8 cellular contexts compared by ENCODE assay signal in the genomic region with DNA sequence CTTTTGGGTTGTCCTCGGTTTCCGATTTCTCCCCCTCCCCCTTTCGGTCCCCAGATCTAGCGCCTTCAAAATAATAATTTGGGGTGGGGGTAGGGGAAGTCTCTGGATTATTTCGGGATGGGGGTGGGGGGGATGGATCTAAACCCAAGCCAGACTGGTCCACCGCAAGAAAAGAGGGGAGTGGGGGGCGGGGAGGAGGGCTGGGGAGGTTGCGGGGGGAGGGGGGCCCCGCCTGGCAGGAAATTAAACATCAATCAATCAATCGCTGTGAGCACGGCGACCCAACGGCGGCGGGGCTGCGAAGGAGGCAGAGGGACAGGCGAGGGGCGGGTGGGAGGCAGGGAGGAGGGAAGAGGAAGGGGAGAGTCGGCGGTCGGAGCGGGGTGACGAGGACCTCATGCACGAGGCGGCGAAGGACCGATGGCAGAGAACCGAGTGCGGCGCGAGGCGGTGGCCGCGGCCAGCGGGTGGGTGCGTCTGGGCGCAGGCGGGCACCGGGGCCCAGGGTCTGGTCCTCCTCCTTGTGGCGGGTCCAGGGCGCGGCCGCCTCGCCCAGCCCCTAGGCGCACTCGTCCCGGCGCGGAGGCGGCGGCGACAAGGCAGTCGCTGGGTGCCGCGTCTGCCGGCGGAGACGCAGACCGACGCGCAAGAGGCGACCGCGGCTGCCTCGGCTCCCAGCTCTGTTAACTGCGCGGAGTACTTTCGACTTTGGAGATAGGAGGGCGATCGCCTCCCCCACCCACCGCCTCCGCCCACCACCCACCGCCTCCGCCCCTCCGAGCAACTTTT. TPM values are rescaled to one million over a fixed set of nuclear protein-coding genes. Genes with fewer than 3 reads are reported as not detected.
A peak's percentile ranks its signal among the peaks of the same experiment; 100 is the strongest.
DNase-seq lines count a peak whose midpoint lies in the region; ATAC-seq and TF ChIP-seq lines count a peak whose summit lies in the region.

No MANE protein-coding gene starts in this region.

- DNase-seq in AG09309 (ENCODE audit: low read depth) (no peak), SK-N-MC (ENCODE audit: low read depth, low spot score) (no peak), mucosa of descending colon (peak; percentile 63 to 73 (median 72)), 8988T (no peak), putamen (ENCODE audit: low spot score) (no peak)
- DNase-seq in effector memory CD4-positive, alpha-beta T cell, result no peak

- H3K4me3 ChIP-seq in AG09309 (ENCODE audit: control insufficient read depth, low read depth, low read length) (peak overlapping the region; percentile 91), SK-N-MC (peak overlapping the region; percentile 93), mucosa of descending colon (peak overlapping the region; percentile 65)
- H3K4me3 ChIP-seq in effector memory CD4-positive, alpha-beta T cell (ENCODE audit: insufficient read depth, low read depth, low read length, poor library complexity, severe bottlenecking), result peak overlapping the region; percentile 92

- H3K4me1 ChIP-seq in effector memory CD4-positive, alpha-beta T cell (ENCODE audit: control insufficient read depth, insufficient read depth, low read length, poor library complexity, severe bottlenecking), result peaks cover 36% of the 10 kb centered on the region
- peaks cover under 1% of the 10 kb centered on the region for H3K4me1 ChIP-seq in mucosa of descending colon (ENCODE audit: low read depth)

- no peaks in the 10 kb centered on the region for H3K36me3 ChIP-seq in SK-N-MC (ENCODE audit: insufficient read depth, low read length)
- H3K36me3 ChIP-seq in effector memory CD4-positive, alpha-beta T cell (ENCODE audit: control insufficient read depth, insufficient read depth, low read length), result no peaks in the 10 kb centered on the region
- no peaks in the 10 kb centered on the region for H3K36me3 ChIP-seq in mucosa of descending colon (ENCODE audit: low read depth)

- H3K27me3 ChIP-seq in effector memory CD4-positive, alpha-beta T cell (replicated peaks; ENCODE audit: control insufficient read depth, insufficient read depth, low read length, poor library complexity, severe bottlenecking), result peaks cover 76% of the 10 kb centered on the region

- ATAC-seq in GM18511 (IDR thresholded peaks at IDR 0.05; ENCODE audit: unreplicated experiment) (peak; percentile 24), HG03571 (IDR thresholded peaks at IDR 0.05; ENCODE audit: unreplicated experiment) (peak; percentile 23), mucosa of descending colon (peak; percentile 13)

- no peak overlapping the region for H3K27ac ChIP-seq in SK-N-MC
- H3K27ac ChIP-seq in effector memory CD4-positive, alpha-beta T cell (ENCODE audit: insufficient read depth, low read length, poor library complexity, severe bottlenecking), result no peak overlapping the region

- H3K9ac ChIP-seq in SK-N-MC (ENCODE audit: insufficient read length), result no peak overlapping the region

- no peaks in the 10 kb centered on the region for H3K9me3 ChIP-seq in SK-N-MC (ENCODE audit: low read depth, low read length)
- H3K9me3 ChIP-seq in effector memory CD4-positive, alpha-beta T cell (ENCODE audit: control insufficient read depth, low read length), result no peaks in the 10 kb centered on the region
- H3K9me3 ChIP-seq in mucosa of descending colon, result no peaks in the 10 kb centered on the region

- TF ChIP-seq CTCF in AG09309 (IDR thresholded peaks at IDR 0.05; ENCODE audit: control insufficient read depth, insufficient read depth, low read depth, low read length, missing control alignments) (no peak), mucosa of descending colon (IDR thresholded peaks at IDR 0.05) (no peak)

- intact Hi-C loops in mucosa of descending colon (cut with DNase I, micrococcal nuclease), result no loop called here

RNA-seq across cellular contexts. Expression of a gene that starts 0.5 kb away (rescaled TPM):
- total RNA-seq in mucosa of descending colon, result 100 to 1,000 TPM; 125 to 328 (median 183) TPM

Comparison
In these comparisons a context has a peak if more than half of its experiments do, and no peak if none do; other contexts are left out.
1. DNase-seq: peak in mucosa of descending colon (3 of 3); none in AG09309 (single experiment), SK-N-MC (single experiment), effector memory CD4-positive, alpha-beta T cell (0 of 3), 8988T (single experiment) and putamen (single experiment).
2. Peak in every context shown above with its lines, with median percentiles within 50 percentile points of each other: H3K4me3 ChIP-seq and ATAC-seq.